ENCODE assay signal across 8 cellular contexts in genomic region chr19:3146677-3147100, GRCh38. TPM values are rescaled to one million over a fixed set of nuclear protein-coding genes. Genes with fewer than 3 reads are reported as not detected.
DNase-seq lines count a peak whose midpoint lies in the region; ATAC-seq and TF ChIP-seq lines count a peak whose summit lies in the region.

No MANE protein-coding gene starts in this region.

- TF ChIP-seq CTCF in RWPE1 (conservative IDR thresholded peaks at IDR 0.05; ENCODE audit: low read depth): peak; percentile 87

- CTCF ChIA-PET in RWPE1 (lab: Yijun Ruan, JAX): interaction anchor here (0.6 to 0.9 kb wide), 4 partner anchors 11 to 280 kb away, joined by 3 to 5 read pairs (median 3); partner anchors contain the start of gene GNA15
- CTCF ChIA-PET in activated naive CD4-positive, alpha-beta T cell treated with anti-CD3 and anti-CD28 coated beads for 36 hours (lab: Charles Lee): interaction anchor here (0.7 to 2.5 kb wide), 7 partner anchors 13 to 260 kb away, joined by 3 to 13 read pairs (median 7); no protein-coding TSS in a partner anchor

- peaks cover 6% of the 10 kb centered on the region for H3K4me1 ChIP-seq in CD4-positive, CD25-positive, alpha-beta regulatory T cell (ENCODE audit: control insufficient read depth, insufficient read depth, low read length, poor library complexity, severe bottlenecking)

- peaks cover 2% of the 10 kb centered on the region for H3K36me3 ChIP-seq in CD4-positive, CD25-positive, alpha-beta regulatory T cell (ENCODE audit: control insufficient read depth, insufficient read depth, low read length)

- H3K9me3 ChIP-seq in CD4-positive, CD25-positive, alpha-beta regulatory T cell (ENCODE audit: control insufficient read depth in 2 of 2, low read length in 2 of 2): no peaks in the 10 kb centered on the region

- ATAC-seq in CD4-positive, CD25-positive, alpha-beta regulatory T cell (ENCODE audit: low read depth in 2 of 2): peak; percentile 57 to 59

- no peaks in the 10 kb centered on the region for H3K27me3 Mint-ChIP-seq in CD4-positive, CD25-positive, alpha-beta regulatory T cell
- H3K27me3 Mint-ChIP-seq in activated naive CD4-positive, alpha-beta T cell treated with anti-CD3 and anti-CD28 coated beads for 36 hours (ENCODE audit: low read depth): no peaks in the 10 kb centered on the region

- H3K27ac ChIP-seq in CD4-positive, CD25-positive, alpha-beta regulatory T cell (ENCODE audit: insufficient read depth, low read length, poor library complexity, severe bottlenecking): no peak overlapping the region
- H3K27ac ChIP-seq in RWPE1: peak overlapping the region; percentile 52

- H3K9me3 Mint-ChIP-seq in CD4-positive, CD25-positive, alpha-beta regulatory T cell: no peaks in the 10 kb centered on the region
- H3K9me3 Mint-ChIP-seq in activated naive CD4-positive, alpha-beta T cell treated with anti-CD3 and anti-CD28 coated beads for 36 hours: no peaks in the 10 kb centered on the region

- peak overlapping the region in 2 of 3 donors; percentile 65 to 91 for H3K27ac Mint-ChIP-seq in CD4-positive, CD25-positive, alpha-beta regulatory T cell
- no peak overlapping the region for H3K27ac Mint-ChIP-seq in activated naive CD4-positive, alpha-beta T cell treated with anti-CD3 and anti-CD28 coated beads for 36 hours

- DNase-seq in CD4-positive, CD25-positive, alpha-beta regulatory T cell: peak; percentile 43 to 57 (median 49)
- DNase-seq in RWPE1 (ENCODE audit: low spot score): no peak
- peak; percentile 83 for DNase-seq in activated naive CD4-positive, alpha-beta T cell treated with anti-CD3 and anti-CD28 coated beads for 36 hours
- peak; percentile 11 for DNase-seq in kidney tubule cell (ENCODE audit: low spot score)
- peak; percentile 29 to 39 for DNase-seq in stimulated activated CD8-positive, alpha-beta memory T cell treated with anti-CD3 and anti-CD28 coated beads, Interleukin-7, amount 100 ng/mL, for 4 hours (ENCODE audit: low read depth in 2 of 2)
- no peak for DNase-seq in glomerular visceral epithelial cell (ENCODE audit: extremely low spot score)
- DNase-seq in NCI-H510A treated with DMSO at 0.1 percent for 48 hours (lab: John Stamatoyannopoulos, UW): no peak
- no peak for DNase-seq in SK-N-DZ (ENCODE audit: low spot score)

- intact Hi-C loops in activated naive CD4-positive, alpha-beta T cell treated with anti-CD3 and anti-CD28 coated beads for 36 hours (cut with micrococcal nuclease): loop anchor here (1.0 kb wide), 1 partner anchor 17 kb away; no protein-coding TSS in a partner anchor

- H3K4me3 ChIP-seq in CD4-positive, CD25-positive, alpha-beta regulatory T cell (ENCODE audit: low read depth, low read length): no peak overlapping the region

- H3K4me3 Mint-ChIP-seq in CD4-positive, CD25-positive, alpha-beta regulatory T cell: no peak overlapping the region
- H3K4me3 Mint-ChIP-seq in activated naive CD4-positive, alpha-beta T cell treated with anti-CD3 and anti-CD28 coated beads for 36 hours: no peak overlapping the region

- H3K27me3 ChIP-seq in CD4-positive, CD25-positive, alpha-beta regulatory T cell (ENCODE audit: control insufficient read depth, insufficient read depth, low read length): no peaks in the 10 kb centered on the region

- POLR2A ChIA-PET in RWPE1 (lab: Yijun Ruan, JAX; ENCODE audit: low non-redundant PET): no interaction called here

- H3K4me1 Mint-ChIP-seq in CD4-positive, CD25-positive, alpha-beta regulatory T cell: peaks cover 0 to 13% (median 6%) of the 10 kb centered on the region in 4 donors
- peaks cover 18% of the 10 kb centered on the region for H3K4me1 Mint-ChIP-seq in activated naive CD4-positive, alpha-beta T cell treated with anti-CD3 and anti-CD28 coated beads for 36 hours (ENCODE audit: low read depth)

- H3K36me3 Mint-ChIP-seq in CD4-positive, CD25-positive, alpha-beta regulatory T cell: no peaks in the 10 kb centered on the region
- H3K36me3 Mint-ChIP-seq in activated naive CD4-positive, alpha-beta T cell treated with anti-CD3 and anti-CD28 coated beads for 36 hours (ENCODE audit: low read depth): peaks cover 1% of the 10 kb centered on the region

RNA-seq across cellular contexts. Expression of gene GNA15, which starts 10.9 kb away (rescaled TPM):
- total RNA-seq in CD4-positive, CD25-positive, alpha-beta regulatory T cell: 43.0 TPM
- polyA plus RNA-seq in CD4-positive, CD25-positive, alpha-beta regulatory T cell: 1 to 10 TPM; 4.1 to 8.0 (median 6.2) TPM
- 10 to 100 TPM; 26.6 to 28.4 TPM for total RNA-seq in activated naive CD4-positive, alpha-beta T cell treated with anti-CD3 and anti-CD28 coated beads for 36 hours
- 0.24 TPM in 1 of 2 replicates, not detected in the other for polyA plus RNA-seq in SK-N-DZ (2014; cell fraction: cytosol; rRNA removed)
- polyA plus RNA-seq in SK-N-DZ (2014; cell fraction: nucleus; rRNA removed): not detected in 2 replicates

RNA-seq across cellular contexts. Expression of gene S1PR4, which starts 31.9 kb away (rescaled TPM):
- total RNA-seq in CD4-positive, CD25-positive, alpha-beta regulatory T cell: 159 TPM
- 100 to 1,000 TPM; 706 to 902 (median 799) TPM for polyA plus RNA-seq in CD4-positive, CD25-positive, alpha-beta regulatory T cell
- 10 to 100 TPM; 22.4 to 24.1 TPM for total RNA-seq in activated naive CD4-positive, alpha-beta T cell treated with anti-CD3 and anti-CD28 coated beads for 36 hours
- polyA plus RNA-seq in SK-N-DZ (2014; cell fraction: cytosol; rRNA removed): not detected in 2 replicates
- polyA plus RNA-seq in SK-N-DZ (2014; cell fraction: nucleus; rRNA removed): not detected in 2 replicates

RNA-seq across cellular contexts. Expression of gene NCLN, which starts 39.0 kb away (rescaled TPM):
- 48.0 TPM for total RNA-seq in CD4-positive, CD25-positive, alpha-beta regulatory T cell
- polyA plus RNA-seq in CD4-positive, CD25-positive, alpha-beta regulatory T cell: 10 to 100 TPM; 13.3 to 30.8 (median 20.4) TPM
- total RNA-seq in activated naive CD4-positive, alpha-beta T cell treated with anti-CD3 and anti-CD28 coated beads for 36 hours: 10 to 100 TPM; 38.4 to 42.9 TPM
- polyA plus RNA-seq in SK-N-DZ (2014; cell fraction: cytosol; rRNA removed): 47.8 and 70.4 TPM in 2 replicates
- polyA plus RNA-seq in SK-N-DZ (2014; cell fraction: nucleus; rRNA removed): 72.9 and 104 TPM in 2 replicates

RNA-seq across cellular contexts. Expression of gene GNA11, which starts 52.5 kb away (rescaled TPM):
- total RNA-seq in CD4-positive, CD25-positive, alpha-beta regulatory T cell: 0.81 TPM
- under 1 TPM in 3 of 4 donors, not detected in 1; 0.21 to 0.44 (median 0.23) TPM for polyA plus RNA-seq in CD4-positive, CD25-positive, alpha-beta regulatory T cell
- total RNA-seq in activated naive CD4-positive, alpha-beta T cell treated with anti-CD3 and anti-CD28 coated beads for 36 hours: 10 to 100 TPM; 10.9 to 11.2 TPM
- polyA plus RNA-seq in SK-N-DZ (2014; cell fraction: cytosol; rRNA removed): 19.1 and 24.7 TPM in 2 replicates
- polyA plus RNA-seq in SK-N-DZ (2014; cell fraction: nucleus; rRNA removed): 24.0 and 25.2 TPM in 2 replicates

Comparison
In these comparisons a context has a peak if more than half of its experiments do, and no peak if none do; other contexts are left out.
1. DNase-seq: peak in CD4-positive, CD25-positive, alpha-beta regulatory T cell (3 of 3), activated naive CD4-positive, alpha-beta T cell treated with anti-CD3 and anti-CD28 coated beads for 36 hours (single experiment), kidney tubule cell (single experiment) and stimulated activated CD8-positive, alpha-beta memory T cell treated with anti-CD3 and anti-CD28 coated beads, Interleukin-7, amount 100 ng/mL, for 4 hours (2 of 2); none in RWPE1 (single experiment), glomerular visceral epithelial cell (single experiment), NCI-H510A treated with DMSO at 0.1 percent for 48 hours (single experiment) and SK-N-DZ (single experiment).